ENCODE assay signal across 8 cellular contexts in genomic region chr15:45587861-45588170, GRCh38. TPM values are rescaled to one million over a fixed set of nuclear protein-coding genes. Genes with fewer than 3 reads are reported as not detected.
DNase-seq lines count a peak whose midpoint lies in the region; ATAC-seq, FAIRE-seq and TF ChIP-seq lines count a peak whose summit lies in the region.

No MANE protein-coding gene starts in this region.

- H3K9me3 ChIP-seq in lung (ENCODE audit: control insufficient read depth in 2 of 2, insufficient read depth in 1 of 2, low read length in 1 of 2) (no peaks in the 10 kb centered on the region), upper lobe of left lung (no peaks in the 10 kb centered on the region)

- TF ChIP-seq CTCF in brain (conservative IDR thresholded peaks at IDR 0.05) (no peak), lung (IDR thresholded peaks at IDR 0.05; ENCODE audit: control extremely low read depth, extremely low read depth) (no peak), upper lobe of left lung (IDR thresholded peaks at IDR 0.05) (no peak)

- TF ChIP-seq POLR2A in upper lobe of left lung (IDR thresholded peaks at IDR 0.05): no peak
- TF ChIP-seq POLR2A in H54 (IDR thresholded peaks at IDR 0.05; ENCODE audit: low read depth, low read length): no peak

- H3K4me1 ChIP-seq in lung (ENCODE audit: control insufficient read depth in 2 of 2, insufficient read depth in 2 of 2, low read length in 2 of 2): peaks cover 3 to 19% of the 10 kb centered on the region in 2 donors
- H3K4me1 ChIP-seq in upper lobe of left lung: peaks cover 28 to 37% (median 35%) of the 10 kb centered on the region in 4 donors

- H3K4me1 Mint-ChIP-seq in activated naive CD4-positive, alpha-beta T cell treated with anti-CD3 and anti-CD28 coated beads for 36 hours (ENCODE audit: low read depth): peaks cover 41% of the 10 kb centered on the region
- H3K4me1 Mint-ChIP-seq in brain: peaks cover 48% of the 10 kb centered on the region

- no peaks in the 10 kb centered on the region for H3K27me3 Mint-ChIP-seq in activated naive CD4-positive, alpha-beta T cell treated with anti-CD3 and anti-CD28 coated beads for 36 hours (ENCODE audit: low read depth)
- H3K27me3 Mint-ChIP-seq in brain: peaks cover 21% of the 10 kb centered on the region

- peak overlapping the region; percentile 100 for H3K27ac Mint-ChIP-seq in activated naive CD4-positive, alpha-beta T cell treated with anti-CD3 and anti-CD28 coated beads for 36 hours
- H3K27ac Mint-ChIP-seq in brain: peak overlapping the region; percentile 98 to 100 (median 100)

- H3K36me3 Mint-ChIP-seq in activated naive CD4-positive, alpha-beta T cell treated with anti-CD3 and anti-CD28 coated beads for 36 hours (ENCODE audit: low read depth): peaks cover 2% of the 10 kb centered on the region
- peaks cover 20% of the 10 kb centered on the region for H3K36me3 Mint-ChIP-seq in brain

- CTCF ChIA-PET in activated naive CD4-positive, alpha-beta T cell treated with anti-CD3 and anti-CD28 coated beads for 36 hours (lab: Charles Lee): interaction anchor here (0.7 to 3.9 kb wide), 6 partner anchors 13 to 158 kb away, joined by 3 to 15 read pairs (median 8); no protein-coding TSS in a partner anchor

- no peak for ATAC-seq in lung (ENCODE audit: insufficient read depth, low FRiP score)
- no peak for ATAC-seq in upper lobe of left lung (ENCODE audit: low FRiP score in 2 of 2)

- no peaks in the 10 kb centered on the region for H3K9me3 Mint-ChIP-seq in activated naive CD4-positive, alpha-beta T cell treated with anti-CD3 and anti-CD28 coated beads for 36 hours
- peaks cover 0 to 4% (median 0%) of the 10 kb centered on the region in 5 experiments for H3K9me3 Mint-ChIP-seq in brain

- peak overlapping the region; percentile 100 for H3K4me3 Mint-ChIP-seq in activated naive CD4-positive, alpha-beta T cell treated with anti-CD3 and anti-CD28 coated beads for 36 hours
- peak overlapping the region; percentile 93 to 99 (median 97) for H3K4me3 Mint-ChIP-seq in brain

- H3K27ac ChIP-seq in lung (ENCODE audit: low read depth in 1 of 2, low read length in 1 of 2) (peak overlapping the region; percentile 93 to 96), upper lobe of left lung (peak overlapping the region; percentile 97 to 100 (median 98))

- intact Hi-C loops in activated naive CD4-positive, alpha-beta T cell treated with anti-CD3 and anti-CD28 coated beads for 36 hours (cut with micrococcal nuclease): loop anchor here (1.0 kb wide), 7 partner anchors 26 to 388 kb away; partner anchors contain the start of gene SLC30A4

- H3K27me3 ChIP-seq in lung (ENCODE audit: control insufficient read depth, insufficient read depth) (no peaks in the 10 kb centered on the region), upper lobe of left lung (no peaks in the 10 kb centered on the region)

- no peak for DNase-seq in activated naive CD4-positive, alpha-beta T cell treated with anti-CD3 and anti-CD28 coated beads for 36 hours
- DNase-seq in activated naive CD4-positive, alpha-beta T cell (lab: John Stamatoyannopoulos, UW): no peak
- DNase-seq in lung (ENCODE audit: low spot score) (no peak), upper lobe of left lung (no peak), superior temporal gyrus (ENCODE audit: extremely low spot score) (no peak), H54 (ENCODE audit: insufficient read length, low spot score) (no peak), SHP77 treated with DMSO at 0.1 percent for 48 hours (lab: John Stamatoyannopoulos, UW) (no peak)

- H3K4me3 ChIP-seq in lung (peak overlapping the region; percentile 62), upper lobe of left lung (peak overlapping the region; percentile 62 to 88 (median 69))

- WGBS in lung, 2 donors: 0 to 1% methylated on average over 4 of the region's 4 CpGs
- whole genome bisulfite sequencing in upper lobe of left lung, 2 donors: 0% methylated on average over 4 of the region's 4 CpGs

- no peak for TF ChIP-seq EP300 in upper lobe of left lung (IDR thresholded peaks at IDR 0.05)

- FAIRE-seq in H54 (lab: Jason Lieb, UNC): no peak

- H3K36me3 ChIP-seq in lung (ENCODE audit: control insufficient read depth in 2 of 2, insufficient read depth in 2 of 2, low read length in 2 of 2) (peaks cover 2% of the 10 kb centered on the region in 2 donors), upper lobe of left lung (no peaks in the 10 kb centered on the region)

RNA-seq across cellular contexts. Expression of gene BLOC1S6, which starts 0.6 kb away (rescaled TPM):
- 10 to 100 TPM; 36.8 to 42.8 TPM for total RNA-seq in activated naive CD4-positive, alpha-beta T cell treated with anti-CD3 and anti-CD28 coated beads for 36 hours
- polyA plus RNA-seq in brain (ENCODE audit: insufficient read depth, low read depth, low replicate concordance): 9.0 TPM
- 10 to 100 TPM; 34.5 to 56.5 TPM for total RNA-seq in lung
- 10 to 100 TPM; 15.2 to 26.1 TPM for polyA plus RNA-seq in lung
- total RNA-seq in upper lobe of left lung: 10 to 100 TPM; 20.9 to 51.6 (median 36.9) TPM

RNA-seq across cellular contexts. Expression of gene SQOR, which starts 47.0 kb away (rescaled TPM):
- 10 to 100 TPM; 54.3 to 56.4 TPM for total RNA-seq in activated naive CD4-positive, alpha-beta T cell treated with anti-CD3 and anti-CD28 coated beads for 36 hours
- polyA plus RNA-seq in brain (ENCODE audit: insufficient read depth, low read depth, low replicate concordance) (4.5 TPM), lung (100 to 1,000 TPM in 1 of 2 donors, 10 to 100 TPM in 1; 83.7 to 157 TPM)
- total RNA-seq in lung (100 to 1,000 TPM in 1 of 2 donors, 10 to 100 TPM in 1; 53.9 to 115 TPM), upper lobe of left lung (100 to 1,000 TPM in 4 of 6 donors, 10 to 100 TPM in 2; 74.7 to 181 (median 110) TPM)
